In the genomic region with DNA sequence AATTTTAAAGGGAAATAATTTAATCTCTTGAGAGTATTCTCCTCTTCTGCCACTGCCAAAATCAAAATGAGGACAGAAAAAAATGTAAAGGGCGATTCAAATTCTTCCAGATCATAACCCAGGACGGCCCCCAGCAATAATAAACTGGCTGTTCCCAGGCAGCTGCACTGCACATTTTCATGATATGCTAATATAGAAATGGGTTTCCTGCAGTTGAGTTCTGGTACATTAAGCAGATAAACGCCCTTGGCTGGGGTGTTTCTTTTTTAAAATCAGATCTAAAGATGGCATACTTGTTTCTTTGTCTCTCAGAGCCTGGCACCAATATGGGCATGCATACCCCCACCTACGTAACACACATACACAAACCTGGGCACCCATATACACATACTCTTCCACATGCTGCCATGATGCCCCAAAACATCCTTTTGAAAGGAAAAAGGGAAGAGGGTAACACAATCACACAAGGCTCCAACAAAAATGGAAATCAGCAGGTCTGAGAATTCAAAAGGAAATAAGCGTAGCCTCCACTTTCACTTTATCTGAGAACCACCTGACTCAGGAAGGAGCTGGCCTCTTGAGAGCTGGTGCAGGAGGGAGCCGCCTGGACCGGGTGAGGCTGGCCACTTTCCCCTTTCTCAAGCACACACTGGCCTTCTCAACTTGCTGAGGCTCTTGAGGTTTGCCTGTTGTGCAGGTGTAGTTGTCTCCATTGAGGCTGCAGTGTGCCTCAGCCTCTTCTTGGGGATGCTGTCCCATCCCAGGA, we compare ENCODE assay signal across 14 cellular contexts.
A peak's percentile ranks its signal among the peaks of the same experiment; 100 is the strongest.
DNase-seq lines count a peak whose midpoint lies in the region; ATAC-seq, FAIRE-seq and TF ChIP-seq lines count a peak whose summit lies in the region.
"Had no signal": no experiment of that assay in that cellular context is flagged by ENCODE, and none has a peak within 500 bp of the region (broad histone marks: within the 10 kb centered on the region; RNA-seq: fewer than 3 reads in every experiment).

No MANE protein-coding gene starts in this region.

- no peak overlapping the region for H3K4me3 ChIP-seq in SU-DHL-6 (ENCODE audit: insufficient read depth, low read length, poor library complexity, severe bottlenecking)
- H3K4me3 ChIP-seq in small intestine (ENCODE audit: low read depth in 1 of 2, low read length in 2 of 2): no peak overlapping the region
- H3K4me3 ChIP-seq: testis had no signal

- no peak for TF ChIP-seq CTCF in SU-DHL-6 (IDR thresholded peaks at IDR 0.05; ENCODE audit: insufficient read depth, low read length, poor library complexity, severe bottlenecking)

- H4K20me1 ChIP-seq in SU-DHL-6 (ENCODE audit: low read depth, low read length): no peaks in the 10 kb centered on the region

- no peak for FAIRE-seq in small intestine (lab: Jason Lieb, UNC)

- no peaks in the 10 kb centered on the region for H3K79me2 ChIP-seq in SU-DHL-6 (ENCODE audit: insufficient read depth, low read length)

- WGBS in small intestine, 3 donors: 22 to 46% (median 29%) methylated on average over 7 of the region's 7 CpGs

- no peaks in the 10 kb centered on the region for H3K9me2 ChIP-seq in SU-DHL-6 (replicated peaks; ENCODE audit: insufficient read depth, low read length)

- DNase-seq in small intestine (peak; percentile 56), NOMO-1 (lab: John Stamatoyannopoulos, UW; ENCODE audit: unreplicated experiment in 2 of 2) (no peak), NCI-H345 treated with DMSO at 0.1 percent for 48 hours (lab: John Stamatoyannopoulos, UW; ENCODE audit: unreplicated experiment) (no peak)
- DNase-seq: activated CD4-positive, alpha-beta T cell treated with anti-CD3 and anti-CD28 coated beads for 36 hours; activated naive CD4-positive, alpha-beta T cell treated with Interleukin-2 at 50 U/mL for 16 hours; cortex of kidney; EL; foreskin keratinocyte; testis had no signal

- H3K9ac ChIP-seq in SU-DHL-6 (ENCODE audit: low read length): no peak overlapping the region

- no peaks in the 10 kb centered on the region for H3K4me1 ChIP-seq in small intestine (ENCODE audit: control insufficient read depth in 2 of 2, insufficient read depth in 1 of 2, low read depth in 1 of 2, low read length in 1 of 2)
- H3K4me1 ChIP-seq: foreskin keratinocyte, testis had no signal

- H3K27me3 ChIP-seq in SU-DHL-6 (ENCODE audit: low read length) (no peaks in the 10 kb centered on the region), small intestine (ENCODE audit: control insufficient read depth in 2 of 2, insufficient read depth in 2 of 2, low read length in 2 of 2) (no peaks in the 10 kb centered on the region)
- H3K27me3 ChIP-seq: foreskin keratinocyte, testis had no signal

- H3K4me2 ChIP-seq in SU-DHL-6 (ENCODE audit: low read depth, low read length, poor library complexity, severe bottlenecking): peak overlapping the region; percentile 18

- no peaks in the 10 kb centered on the region for H3F3A ChIP-seq in SU-DHL-6 (ENCODE audit: insufficient read depth)

- no peak overlapping the region for H3K27ac ChIP-seq in SU-DHL-6 (ENCODE audit: low read depth, low read length)
- peak overlapping the region in 1 of 2 donors; percentile 32 for H3K27ac ChIP-seq in small intestine (ENCODE audit: low read depth in 1 of 2, low read length in 1 of 2)
- H3K27ac ChIP-seq: foreskin keratinocyte, testis had no signal

- H3K36me3 ChIP-seq in SU-DHL-6 (ENCODE audit: low read length) (no peaks in the 10 kb centered on the region), small intestine (ENCODE audit: control insufficient read depth in 2 of 2, insufficient read depth in 2 of 2, low read length in 2 of 2) (no peaks in the 10 kb centered on the region)

- H2AFZ ChIP-seq in SU-DHL-6 (ENCODE audit: low read depth, low read length, severe bottlenecking): no peak overlapping the region

- ATAC-seq in GM18907 (IDR thresholded peaks at IDR 0.05; ENCODE audit: unreplicated experiment) (peak; percentile 43), HG02852 (IDR thresholded peaks at IDR 0.05; ENCODE audit: unreplicated experiment) (peak; percentile 27), HG03565 (IDR thresholded peaks at IDR 0.05; ENCODE audit: unreplicated experiment) (no peak)
- ATAC-seq: activated CD4-positive, alpha-beta T cell treated with anti-CD3 and anti-CD28 coated beads for 36 hours; foreskin keratinocyte; left lobe of liver had no signal

- no peaks in the 10 kb centered on the region for H3K9me3 ChIP-seq in SU-DHL-6 (ENCODE audit: insufficient read depth, low read length)
- H3K9me3 ChIP-seq in small intestine (ENCODE audit: control insufficient read depth, low read depth): no peaks in the 10 kb centered on the region
- H3K9me3 ChIP-seq: testis had no signal
